Comparison of ENCODE assay signal across 8 cellular contexts in the genomic region with DNA sequence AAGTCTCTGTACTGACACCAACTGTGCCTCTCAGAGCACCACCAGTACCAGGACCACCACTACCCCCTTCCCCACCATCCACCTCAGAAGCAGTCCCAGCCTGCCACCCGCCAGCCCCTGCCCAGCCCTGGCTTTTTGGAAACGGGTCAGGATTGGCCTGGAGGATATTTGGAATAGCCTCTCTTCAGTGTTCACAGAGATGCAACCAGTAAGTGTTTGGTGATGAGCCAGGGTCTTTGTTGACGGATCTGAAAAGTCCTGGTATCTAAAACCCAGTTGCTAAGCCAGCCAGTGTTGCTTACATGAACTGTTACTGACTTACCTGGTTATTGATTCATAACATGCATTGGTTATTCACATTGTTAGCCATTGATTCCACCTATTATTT. TPM values are rescaled to one million over a fixed set of nuclear protein-coding genes. Genes with fewer than 3 reads are reported as not detected.
DNase-seq lines count a peak whose midpoint lies in the region; ATAC-seq and TF ChIP-seq lines count a peak whose summit lies in the region.

No MANE protein-coding gene starts in this region.

- TF ChIP-seq CTCF in A673 (conservative IDR thresholded peaks at IDR 0.05; ENCODE audit: low read depth, low read length): no peak
- TF ChIP-seq CTCF in HFFc6 (IDR thresholded peaks at IDR 0.05): peak; percentile 39
- TF ChIP-seq CTCF in mammary epithelial cell (conservative IDR thresholded peaks at IDR 0.05 in 1 of 2, IDR thresholded peaks at IDR 0.05 in 1 of 2; ENCODE audit: extremely low read depth in 1 of 2, insufficient read depth in 1 of 2, low read depth in 1 of 2, low read length in 2 of 2): no peak

- DNase-seq in A673 (ENCODE audit: low spot score) (no peak), HFFc6 (no peak), mammary epithelial cell (no peak), NCI-H82 treated with DMSO at 0.1 percent for 48 hours (lab: John Stamatoyannopoulos, UW; ENCODE audit: unreplicated experiment) (no peak), NCI-H1092 treated with DMSO at 0.1 percent for 48 hours (lab: John Stamatoyannopoulos, UW) (no peak), NOMO-1 (lab: John Stamatoyannopoulos, UW; ENCODE audit: unreplicated experiment in 2 of 2) (no peak)

- in situ Hi-C loops in mammary epithelial cell (cut with MboI; ENCODE audit: low sequenced_read_pairs in 2 of 2): no loop called here

- peak overlapping the region; percentile 96 for H3K27ac Mint-ChIP-seq in HFFc6

- peaks cover 4% of the 10 kb centered on the region for H3K27me3 Mint-ChIP-seq in HFFc6 (ENCODE audit: insufficient read depth)

- H3K4me3 Mint-ChIP-seq in HFFc6: peak overlapping the region; percentile 95

- H3K36me3 ChIP-seq in A673 (ENCODE audit: insufficient read depth, low read length, poor library complexity, severe bottlenecking) (peaks cover 17% of the 10 kb centered on the region), mammary epithelial cell (ENCODE audit: insufficient read depth, low read length) (peaks cover 19% of the 10 kb centered on the region)

- no peak overlapping the region for H3K9ac ChIP-seq in mammary epithelial cell (ENCODE audit: insufficient read depth, low read length)

- peaks cover 31% of the 10 kb centered on the region for H3K4me1 Mint-ChIP-seq in HFFc6 (ENCODE audit: low read depth)

- peaks cover 6% of the 10 kb centered on the region for H3K36me3 Mint-ChIP-seq in HFFc6 (ENCODE audit: low read depth)

- peaks cover 4% of the 10 kb centered on the region for H3K4me1 ChIP-seq in A673 (ENCODE audit: insufficient read depth, low read length, poor library complexity, severe bottlenecking)
- H3K4me1 ChIP-seq in mammary epithelial cell (ENCODE audit: insufficient read depth, low read length): peaks cover 18% of the 10 kb centered on the region
- peaks cover 47% of the 10 kb centered on the region for H3K4me1 ChIP-seq in mononuclear cell (ENCODE audit: insufficient read depth, low read length)

- BruUV-seq in A673 (replicated peaks; lab: Mats Ljungman, UMichigan) (no TSS peak), mammary epithelial cell (replicated peaks; lab: Mats Ljungman, UMichigan) (no TSS peak)

- H3K27me3 ChIP-seq in A673 (replicated peaks; ENCODE audit: insufficient read depth, low read depth, low read length, poor library complexity): no peaks in the 10 kb centered on the region
- no peaks in the 10 kb centered on the region for H3K27me3 ChIP-seq in mammary epithelial cell (ENCODE audit: insufficient read depth, low read length)
- no peaks in the 10 kb centered on the region for H3K27me3 ChIP-seq in mononuclear cell (ENCODE audit: insufficient read depth, low read length)

- WGBS in mammary epithelial cell (ENCODE audit: low coverage, missing lambda C conversion rate): 6% methylated on average over 3 of the region's 3 CpGs

- no peaks in the 10 kb centered on the region for H3K9me3 ChIP-seq in A673 (ENCODE audit: low read depth, low read length, poor library complexity, severe bottlenecking)
- no peaks in the 10 kb centered on the region for H3K9me3 ChIP-seq in mammary epithelial cell (replicated peaks; ENCODE audit: insufficient read depth, low read length)
- no peaks in the 10 kb centered on the region for H3K9me3 ChIP-seq in mononuclear cell (ENCODE audit: low read depth, low read length)

- intact Hi-C loops in A673 (cut with micrococcal nuclease; ENCODE audit: unreplicated experiment) (no loop called here), mammary epithelial cell (cut with micrococcal nuclease) (loop anchor here (1.0 to 2.0 kb wide), 5 partner anchors 10 to 40 kb away; a partner anchor contains a TSS)

- H3K4me3 ChIP-seq in A673 (ENCODE audit: low read depth, low read length, poor library complexity, severe bottlenecking) (peak overlapping the region; percentile 70), mammary epithelial cell (replicated peaks in 1 of 3; ENCODE audit: insufficient read depth in 1 of 3, low read depth in 2 of 3, low read length in 3 of 3) (peak overlapping the region; percentile 44 to 59 (median 55)), mononuclear cell (ENCODE audit: low read length) (peak overlapping the region; percentile 58)

- no peak for ATAC-seq in GM19324 (IDR thresholded peaks at IDR 0.05; ENCODE audit: low FRiP score, unreplicated experiment)

- no peaks in the 10 kb centered on the region for H4K20me1 ChIP-seq in mammary epithelial cell (ENCODE audit: insufficient read depth, low read length)

- POLR2A ChIA-PET in A673 (lab: Charles Lee; ENCODE audit: low non-redundant PET): no interaction called here

- peak overlapping the region; percentile 96 for H3K4me2 ChIP-seq in mammary epithelial cell (ENCODE audit: insufficient read depth, low read depth, low read length)

- H3K27ac ChIP-seq in A673 (ENCODE audit: low read depth, low read length, poor library complexity, severe bottlenecking) (peak overlapping the region; percentile 64), mammary epithelial cell (ENCODE audit: insufficient read depth, low read depth, low read length) (no peak overlapping the region)

- peaks cover 9% of the 10 kb centered on the region for H3K79me2 ChIP-seq in mammary epithelial cell (ENCODE audit: insufficient read depth, low read length)

- dilution Hi-C loops in mammary epithelial cell (cut with HindIII; ENCODE audit: low sequenced_read_pairs): no loop called here

- H2AFZ ChIP-seq in mammary epithelial cell (ENCODE audit: low read depth, low read length): peak overlapping the region; percentile 86

- no peaks in the 10 kb centered on the region for H3K9me3 Mint-ChIP-seq in HFFc6

- CTCF ChIA-PET in A673 (lab: Charles Lee) (interaction anchor here (0.8 to 1.8 kb wide), 2 partner anchors 12 to 24 kb away, joined by 4 to 13 read pairs; a partner anchor contains a TSS), mammary epithelial cell (lab: Charles Lee; ENCODE audit: low non-redundant PET) (interaction anchor here (0.7 kb wide), 1 partner anchor 205 kb away, joined by 4 read pairs; no protein-coding TSS in a partner anchor)

RNA-seq across cellular contexts. Expression of a gene that starts 1.1 kb away (rescaled TPM):
- total RNA-seq in A673 (2021) (2.9 and 3.9 TPM in 2 replicates), mammary epithelial cell (1 to 10 TPM; 1.5 to 1.7 TPM), mononuclear cell (0.31 TPM)
- total RNA-seq in HFFc6 (2021; fragmentation: NEBNext Ultra II Directional; extraction: Animal tissue kit (Norgen Biotek cat#: 25700)): 1 to 10 TPM; 3.0 to 6.6 (median 4.6) TPM
- 0.66 TPM for polyA plus RNA-seq in mammary epithelial cell
- not detected for polyA minus RNA-seq in mammary epithelial cell

RNA-seq across cellular contexts. Expression of a gene that starts 10.8 kb away (rescaled TPM):
- total RNA-seq in A673 (2021): 57.5 and 63.8 TPM in 2 replicates
- total RNA-seq in HFFc6 (2021; fragmentation: NEBNext Ultra II Directional; extraction: Animal tissue kit (Norgen Biotek cat#: 25700)): 10 to 100 TPM; 63.2 to 75.1 (median 68.3) TPM
- 100 to 1,000 TPM; 112 to 160 TPM for total RNA-seq in mammary epithelial cell
- polyA plus RNA-seq in mammary epithelial cell: 80.2 TPM
- polyA minus RNA-seq in mammary epithelial cell: 116 TPM
- 250 TPM for total RNA-seq in mononuclear cell

RNA-seq across cellular contexts. Expression of a gene that starts 11.6 kb away (rescaled TPM):
- total RNA-seq in A673 (2021) (91.9 and 108 TPM in 2 replicates), mammary epithelial cell (1 to 10 TPM; 7.6 to 8.2 TPM), mononuclear cell (4.6 TPM)
- total RNA-seq in HFFc6 (2021; fragmentation: NEBNext Ultra II Directional; extraction: Animal tissue kit (Norgen Biotek cat#: 25700)): 10 to 100 TPM in 4 of 6 experiments, 1 to 10 TPM in 2; 9.3 to 11.7 (median 10.8) TPM
- 11.1 TPM for polyA plus RNA-seq in mammary epithelial cell
- 5.6 TPM for polyA minus RNA-seq in mammary epithelial cell

RNA-seq across cellular contexts. Expression of a gene that starts 12.3 kb away (rescaled TPM):
- 1.5 and 3.5 TPM in 2 replicates for total RNA-seq in A673 (2021)
- under 1 TPM in 5 of 6 experiments, not detected in 1; 0.06 to 0.31 (median 0.12) TPM for total RNA-seq in HFFc6 (2021; fragmentation: NEBNext Ultra II Directional; extraction: Animal tissue kit (Norgen Biotek cat#: 25700))
- total RNA-seq in mammary epithelial cell: under 1 TPM; 0.17 to 0.47 TPM
- 0.42 TPM for polyA plus RNA-seq in mammary epithelial cell
- not detected for polyA minus RNA-seq in mammary epithelial cell
- 0.10 TPM for total RNA-seq in mononuclear cell

RNA-seq across cellular contexts. Expression of a gene that starts 21.9 kb away (rescaled TPM):
- total RNA-seq in A673 (2021) (11.1 and 12.5 TPM in 2 replicates), mammary epithelial cell (10 to 100 TPM in 1 of 2 donors, 1 to 10 TPM in 1; 9.2 to 10.7 TPM), mononuclear cell (22.0 TPM)
- total RNA-seq in HFFc6 (2021; fragmentation: NEBNext Ultra II Directional; extraction: Animal tissue kit (Norgen Biotek cat#: 25700)): 10 to 100 TPM; 10.6 to 12.2 (median 11.5) TPM
- 6.7 TPM for polyA plus RNA-seq in mammary epithelial cell
- polyA minus RNA-seq in mammary epithelial cell: 11.4 TPM
